Comparison of ENCODE assay signal across 1 cellular context in the genomic region with DNA sequence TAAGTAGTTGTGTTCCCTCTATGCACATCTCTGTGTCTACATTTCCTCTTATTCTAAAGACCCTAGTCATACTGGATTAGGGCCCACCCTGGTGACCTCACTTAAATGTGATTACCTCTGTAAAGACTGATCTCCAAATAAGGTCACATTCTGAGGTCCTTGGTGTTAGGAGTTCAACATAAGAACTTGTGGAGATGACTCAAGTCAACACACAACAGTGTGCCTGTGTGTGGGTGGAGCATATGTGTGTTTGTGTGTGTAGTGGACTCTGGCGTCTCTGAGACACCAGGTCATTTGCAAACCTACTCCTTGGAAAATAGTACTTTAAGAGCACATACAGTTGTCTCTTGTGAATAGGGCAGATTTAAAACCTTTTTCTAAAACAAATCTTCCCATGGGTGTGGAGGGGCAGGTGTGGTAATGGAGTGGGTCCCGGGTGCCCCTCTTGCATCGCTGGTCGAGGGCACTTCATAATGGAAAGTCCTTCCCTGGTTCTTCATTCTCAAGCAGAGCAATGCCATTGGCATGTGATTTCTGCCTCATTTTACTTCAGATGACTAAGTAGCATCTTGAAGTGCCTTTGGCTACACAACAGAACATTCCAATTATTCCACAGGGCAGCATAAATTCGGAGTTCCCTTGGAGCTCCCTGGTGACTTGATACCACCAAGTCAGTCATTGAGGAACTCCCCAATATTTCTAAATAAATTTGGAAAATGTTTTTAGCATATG.
TF ChIP-seq lines count a peak whose summit lies in the region.

No MANE protein-coding gene starts in this region.

TF ChIP-seq in GM23338, 12 proteins besides CTCF, POLR2A, EP300 and RAD21 (continued from another document):
- TF ChIP-seq, protein P1, sequence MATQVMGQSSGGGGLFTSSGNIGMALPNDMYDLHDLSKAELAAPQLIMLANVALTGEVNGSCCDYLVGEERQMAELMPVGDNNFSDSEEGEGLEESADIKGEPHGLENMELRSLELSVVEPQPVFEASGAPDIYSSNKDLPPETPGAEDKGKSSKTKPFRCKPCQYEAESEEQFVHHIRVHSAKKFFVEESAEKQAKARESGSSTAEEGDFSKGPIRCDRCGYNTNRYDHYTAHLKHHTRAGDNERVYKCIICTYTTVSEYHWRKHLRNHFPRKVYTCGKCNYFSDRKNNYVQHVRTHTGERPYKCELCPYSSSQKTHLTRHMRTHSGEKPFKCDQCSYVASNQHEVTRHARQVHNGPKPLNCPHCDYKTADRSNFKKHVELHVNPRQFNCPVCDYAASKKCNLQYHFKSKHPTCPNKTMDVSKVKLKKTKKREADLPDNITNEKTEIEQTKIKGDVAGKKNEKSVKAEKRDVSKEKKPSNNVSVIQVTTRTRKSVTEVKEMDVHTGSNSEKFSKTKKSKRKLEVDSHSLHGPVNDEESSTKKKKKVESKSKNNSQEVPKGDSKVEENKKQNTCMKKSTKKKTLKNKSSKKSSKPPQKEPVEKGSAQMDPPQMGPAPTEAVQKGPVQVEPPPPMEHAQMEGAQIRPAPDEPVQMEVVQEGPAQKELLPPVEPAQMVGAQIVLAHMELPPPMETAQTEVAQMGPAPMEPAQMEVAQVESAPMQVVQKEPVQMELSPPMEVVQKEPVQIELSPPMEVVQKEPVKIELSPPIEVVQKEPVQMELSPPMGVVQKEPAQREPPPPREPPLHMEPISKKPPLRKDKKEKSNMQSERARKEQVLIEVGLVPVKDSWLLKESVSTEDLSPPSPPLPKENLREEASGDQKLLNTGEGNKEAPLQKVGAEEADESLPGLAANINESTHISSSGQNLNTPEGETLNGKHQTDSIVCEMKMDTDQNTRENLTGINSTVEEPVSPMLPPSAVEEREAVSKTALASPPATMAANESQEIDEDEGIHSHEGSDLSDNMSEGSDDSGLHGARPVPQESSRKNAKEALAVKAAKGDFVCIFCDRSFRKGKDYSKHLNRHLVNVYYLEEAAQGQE (IDR thresholded peaks at IDR 0.05; ENCODE audit: unreplicated experiment): no peak
- TF ChIP-seq STAT1 (IDR thresholded peaks at IDR 0.05; ENCODE audit: unreplicated experiment) (no peak), EZH2 (IDR thresholded peaks at IDR 0.05; ENCODE audit: low read depth, unreplicated experiment) (no peak)
